Comparison of ENCODE assay signal across 33 cellular contexts in genomic region chr15:49890689-49891088, GRCh38.
"Had no signal": no experiment of that assay in that cellular context is flagged by ENCODE, and none has a peak within 500 bp of the region (broad histone marks: within the 10 kb centered on the region; RNA-seq: fewer than 3 reads in every experiment).

No MANE protein-coding gene starts in this region.

- ATAC-seq: Panc1, T-cell had no signal

- H3K4me1 Mint-ChIP-seq: T-cell had no signal

- H3K27ac Mint-ChIP-seq: T-cell had no signal

- DNase-seq: Kasumi-1, MG63, NCI-H1048, NCI-H1092 treated with DMSO at 0.1 percent for 48 hours, NCI-H1105 treated with DMSO at 0.1 percent for 48 hours, NCI-H1417, NCI-H1436, NCI-H146, NCI-H1694, NCI-H187, NCI-H1930, NCI-H2029 treated with DMSO at 0.1 percent for 48 hours, NCI-H2081 treated with DMSO at 0.1 percent for 48 hours, NCI-H2107, NCI-H2171, NCI-H226, NCI-H446 treated with DMSO at 0.1 percent for 48 hours, NCI-H510A, NCI-H524, NCI-H526, NCI-H69, NCI-H748 treated with DMSO at 0.1 percent for 48 hours, NCI-H82, OCI-M1, PC-9, Right ventricle myocardium superior, RPMI8226, SHP77 treated with DMSO at 0.1 percent for 48 hours, SK-N-SH, SW 1271, T-cell had no signal

- H3K9me2 ChIP-seq: SK-N-SH had no signal

- H2AFZ ChIP-seq: PC-9 had no signal

- H3K36me3 ChIP-seq: MG63, SJSA1 had no signal

- H3K9me3 ChIP-seq: MG63, SJSA1, SK-N-SH had no signal

- H3K36me3 Mint-ChIP-seq: T-cell had no signal

- H3K27ac ChIP-seq: PC-9, SJSA1 had no signal

- H3K9me3 Mint-ChIP-seq: T-cell had no signal

- H3K4me3 Mint-ChIP-seq: T-cell had no signal

- H3K4me3 ChIP-seq: MG63, PC-9, SJSA1 had no signal

- H3K27me3 ChIP-seq: MG63, SJSA1 had no signal

- H3K4me2 ChIP-seq: PC-9, SK-N-SH had no signal
